In the genomic region with DNA sequence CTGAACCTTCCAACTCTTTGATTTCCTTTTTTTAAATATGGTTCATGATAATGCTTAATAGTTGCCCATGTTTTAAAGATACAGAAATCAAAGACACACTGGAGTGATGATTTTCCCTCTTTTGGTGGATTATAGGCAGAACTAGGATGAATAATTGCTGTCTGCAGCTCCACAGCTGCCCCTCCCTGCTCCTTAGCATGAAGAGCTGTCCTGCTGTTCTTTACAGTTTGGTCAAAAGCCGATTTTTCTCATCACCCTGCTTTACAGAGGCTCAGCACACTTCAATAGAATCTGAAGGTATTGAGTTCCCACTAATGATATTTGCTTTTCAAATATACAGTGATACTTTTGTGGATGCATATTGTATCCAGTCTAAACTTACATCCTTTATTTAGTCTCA, we compare ENCODE assay signal across 19 cellular contexts.
"Had no signal": no experiment of that assay in that cellular context is flagged by ENCODE, and none has a peak within 500 bp of the region (broad histone marks: within the 10 kb centered on the region; RNA-seq: fewer than 3 reads in every experiment).

No MANE protein-coding gene starts in this region.

- H3K9me3 ChIP-seq: SJCRH30, SK-N-SH had no signal

- DNase-seq: activated CD4-positive, alpha-beta T cell treated with anti-CD3 and anti-CD28 coated beads for 36 hours; activated CD4-positive, alpha-beta T cell treated with anti-CD3 and anti-CD28 coated beads, Interleukin-2, amount 50 U/mL, for 1 hour; activated CD8-positive, alpha-beta memory T cell treated with anti-CD3 and anti-CD28 coated beads, Interleukin-2, amount 50 U/mL, for 4 hours; activated CD8-positive, alpha-beta T cell treated with anti-CD3 and anti-CD28 coated beads for 36 hours; activated gamma-delta T cell treated with Interleukin-2 at 50 U/mL for 16 hours; activated naive CD4-positive, alpha-beta T cell treated with anti-CD3 and anti-CD28 coated beads, Interleukin-2, amount 10 ng/mL, durations not matched to agents 7 days and 5 days; activated naive CD8-positive, alpha-beta T cell treated with anti-CD3 and anti-CD28 coated beads for 36 hours; activated T-cell treated with anti-CD3 and anti-CD28 coated beads, Interleukin-2, amount 50 U/mL, for 72 hours; cerebellar nuclear complex; NCI-H1694; NCI-H2029; NCI-H2107; NCI-H2227 treated with DMSO at 0.1 percent for 48 hours; NCI-H446 treated with DMSO at 0.1 percent for 48 hours; NCI-H526 treated with DMSO at 0.1 percent for 48 hours; SJCRH30; SK-N-SH; T-helper 1 cell; WERI-Rb-1 had no signal

- H3K36me3 ChIP-seq: SJCRH30, WERI-Rb-1 had no signal

- ATAC-seq: activated CD4-positive, alpha-beta T cell treated with anti-CD3 and anti-CD28 coated beads for 36 hours; activated CD8-positive, alpha-beta T cell treated with anti-CD3 and anti-CD28 coated beads for 36 hours; activated T-cell treated with anti-CD3 and anti-CD28 coated beads, Interleukin-2, amount 50 U/mL, for 72 hours had no signal

- H3K4me2 ChIP-seq: SK-N-SH had no signal

- H3K4me3 ChIP-seq: SJCRH30 had no signal

- H3K27ac ChIP-seq: SJCRH30, WERI-Rb-1 had no signal

- H3K27me3 ChIP-seq: SJCRH30 had no signal

- H3K9me2 ChIP-seq: SK-N-SH had no signal
